22 cellular contexts compared by ENCODE assay signal in genomic region chr4:113572620-113573019, GRCh38.
DNase-seq lines count a peak whose midpoint lies in the region; ATAC-seq, FAIRE-seq and TF ChIP-seq lines count a peak whose summit lies in the region.
"Had no signal": no experiment of that assay in that cellular context is flagged by ENCODE, and none has a peak within 500 bp of the region (broad histone marks: within the 10 kb centered on the region; RNA-seq: fewer than 3 reads in every experiment).

No MANE protein-coding gene starts in this region.

- peaks cover 0 to 7% (median 6%) of the 10 kb centered on the region in 7 donors for H3K9me3 Mint-ChIP-seq in CD4-positive, CD25-positive, alpha-beta regulatory T cell
- H3K9me3 Mint-ChIP-seq in T-helper 2 cell treated with Interferon-gamma antibody and Interleukin-4, amounts not matched to agents 5 μg/mL and 100 μg/mL, for 36 hours: peaks cover 11% of the 10 kb centered on the region

- ATAC-seq in CD4-positive, CD25-positive, alpha-beta regulatory T cell (ENCODE audit: low read depth in 2 of 2): no peak
- no peak for ATAC-seq in GM21786 (IDR thresholded peaks at IDR 0.05; ENCODE audit: unreplicated experiment)
- no peak for ATAC-seq in GM18502 (IDR thresholded peaks at IDR 0.05; ENCODE audit: poor library complexity, unreplicated experiment)
- ATAC-seq in upper lobe of right lung: no peak
- ATAC-seq: A549, PC-3 had no signal

- H3K79me2 ChIP-seq in keratinocyte (ENCODE audit: control insufficient read depth, insufficient read depth, low read length): no peaks in the 10 kb centered on the region

- H3K27ac Mint-ChIP-seq in CD4-positive, CD25-positive, alpha-beta regulatory T cell: peak overlapping the region in 2 of 3 donors; percentile 20 to 72
- H3K27ac Mint-ChIP-seq in T-helper 2 cell treated with Interferon-gamma antibody and Interleukin-4, amounts not matched to agents 5 μg/mL and 100 μg/mL, for 36 hours: peak overlapping the region; percentile 13

- H3K4me3 ChIP-seq in CD4-positive, CD25-positive, alpha-beta regulatory T cell (ENCODE audit: low read depth, low read length): no peak overlapping the region
- H3K4me3 ChIP-seq in HEK293 (ENCODE audit: low read depth, low read length) (no peak overlapping the region), keratinocyte (ENCODE audit: control insufficient read depth in 2 of 3, extremely low read depth in 1 of 3, insufficient read depth in 2 of 3, low read depth in 1 of 3, low read length in 3 of 3) (no peak overlapping the region), upper lobe of right lung (no peak overlapping the region)
- H3K4me3 ChIP-seq: A549, SK-N-MC had no signal

- intact Hi-C loops in upper lobe of right lung (cut with DNase I): no loop called here

- H3K4me3 Mint-ChIP-seq in CD4-positive, CD25-positive, alpha-beta regulatory T cell: no peak overlapping the region
- no peak overlapping the region for H3K4me3 Mint-ChIP-seq in T-helper 2 cell treated with Interferon-gamma antibody and Interleukin-4, amounts not matched to agents 5 μg/mL and 100 μg/mL, for 36 hours

- H3K9me3 ChIP-seq in CD4-positive, CD25-positive, alpha-beta regulatory T cell (ENCODE audit: control insufficient read depth in 2 of 2, low read length in 2 of 2): no peaks in the 10 kb centered on the region
- H3K9me3 ChIP-seq in HEK293 (ENCODE audit: control insufficient read depth, insufficient read depth, low read depth, low read length) (no peaks in the 10 kb centered on the region), keratinocyte (ENCODE audit: control insufficient read depth, low read depth, low read length) (no peaks in the 10 kb centered on the region), upper lobe of right lung (no peaks in the 10 kb centered on the region)
- H3K9me3 ChIP-seq: A549, BE2C had no signal

- dilution Hi-C loops in keratinocyte (cut with MboI; ENCODE audit: extremely low pct_ligation_motif_present, low sequenced_read_pairs): no loop called here

- H3K27me3 Mint-ChIP-seq in CD4-positive, CD25-positive, alpha-beta regulatory T cell: no peaks in the 10 kb centered on the region
- H3K27me3 Mint-ChIP-seq in T-helper 2 cell treated with Interferon-gamma antibody and Interleukin-4, amounts not matched to agents 5 μg/mL and 100 μg/mL, for 36 hours (ENCODE audit: low read depth): no peaks in the 10 kb centered on the region

- H3K36me3 ChIP-seq in CD4-positive, CD25-positive, alpha-beta regulatory T cell (ENCODE audit: control insufficient read depth, insufficient read depth, low read length): no peaks in the 10 kb centered on the region
- H3K36me3 ChIP-seq in HEK293 (ENCODE audit: control insufficient read depth in 2 of 2, insufficient read depth in 1 of 2, low read length in 2 of 2) (no peaks in the 10 kb centered on the region), keratinocyte (ENCODE audit: control insufficient read depth in 2 of 2, extremely low read depth in 1 of 2, insufficient read depth in 2 of 2, low read length in 2 of 2) (no peaks in the 10 kb centered on the region), upper lobe of right lung (no peaks in the 10 kb centered on the region)
- H3K36me3 ChIP-seq: BE2C had no signal

- no peak for TF ChIP-seq CTCF in HEK293 (tag by site-specific recombination; IDR thresholded peaks at IDR 0.05)
- TF ChIP-seq CTCF in keratinocyte (optimal IDR thresholded peaks at IDR 0.05 in 1 of 3, IDR thresholded peaks at IDR 0.05 in 1 of 3, conservative IDR thresholded peaks at IDR 0.05 in 1 of 3; ENCODE audit: extremely low read depth in 1 of 3, insufficient read depth in 2 of 3, low read length in 3 of 3): no peak
- no peak for TF ChIP-seq CTCF in upper lobe of right lung (IDR thresholded peaks at IDR 0.05)

- no peaks in the 10 kb centered on the region for H4K20me1 ChIP-seq in keratinocyte (ENCODE audit: control insufficient read depth, extremely low read depth, insufficient read depth, low read length)

- no peak overlapping the region for H3K27ac ChIP-seq in CD4-positive, CD25-positive, alpha-beta regulatory T cell (ENCODE audit: insufficient read depth, low read length, poor library complexity, severe bottlenecking)
- H3K27ac ChIP-seq in HEK293 (ENCODE audit: extremely low read depth, low read depth, low read length) (no peak overlapping the region), keratinocyte (ENCODE audit: control insufficient read depth, insufficient read depth, low read length) (no peak overlapping the region), upper lobe of right lung (no peak overlapping the region)
- H3K27ac ChIP-seq: A549, SK-N-MC had no signal

- H3K36me3 Mint-ChIP-seq in CD4-positive, CD25-positive, alpha-beta regulatory T cell: peaks cover 20% of the 10 kb centered on the region
- H3K36me3 Mint-ChIP-seq in T-helper 2 cell treated with Interferon-gamma antibody and Interleukin-4, amounts not matched to agents 5 μg/mL and 100 μg/mL, for 36 hours (ENCODE audit: low read depth): peaks cover 16% of the 10 kb centered on the region

- no peaks in the 10 kb centered on the region for H3K9me1 ChIP-seq in keratinocyte (ENCODE audit: control insufficient read depth, extremely low read depth, insufficient read depth, low read length)

- peaks cover 22% of the 10 kb centered on the region for H3K4me1 ChIP-seq in CD4-positive, CD25-positive, alpha-beta regulatory T cell (ENCODE audit: control insufficient read depth, insufficient read depth, low read length, poor library complexity, severe bottlenecking)
- H3K4me1 ChIP-seq in HEK293 (ENCODE audit: control insufficient read depth, insufficient read depth, low read length) (peaks cover 10% of the 10 kb centered on the region), keratinocyte (ENCODE audit: control insufficient read depth, extremely low read depth, insufficient read depth, low read length) (peaks cover 3% of the 10 kb centered on the region), upper lobe of right lung (peaks cover 15% of the 10 kb centered on the region)
- H3K4me1 ChIP-seq: BE2C had no signal

- CTCF ChIA-PET in HEK293 (lab: Yijun Ruan, JAX): interaction anchor here (0.6 to 1.4 kb wide), 3 partner anchors 11 to 69 kb away, joined by 3 to 4 read pairs (median 4); no protein-coding TSS in a partner anchor

- FAIRE-seq in keratinocyte (lab: Jason Lieb, UNC): peak; percentile 13
- FAIRE-seq: A549 had no signal

- H3K27me3 ChIP-seq in CD4-positive, CD25-positive, alpha-beta regulatory T cell (ENCODE audit: control insufficient read depth, insufficient read depth, low read length): no peaks in the 10 kb centered on the region
- H3K27me3 ChIP-seq in keratinocyte (ENCODE audit: control insufficient read depth, extremely low read depth, insufficient read depth, low read length) (no peaks in the 10 kb centered on the region), upper lobe of right lung (no peaks in the 10 kb centered on the region)
- H3K27me3 ChIP-seq: BE2C had no signal

- H3K4me2 ChIP-seq in keratinocyte (ENCODE audit: control insufficient read depth, extremely low read depth, insufficient read depth, low read depth, low read length): no peak overlapping the region
- H3K4me2 ChIP-seq: A549 had no signal

- peaks cover 49 to 72% (median 59%) of the 10 kb centered on the region in 4 donors for H3K4me1 Mint-ChIP-seq in CD4-positive, CD25-positive, alpha-beta regulatory T cell
- H3K4me1 Mint-ChIP-seq in T-helper 2 cell treated with Interferon-gamma antibody and Interleukin-4, amounts not matched to agents 5 μg/mL and 100 μg/mL, for 36 hours (ENCODE audit: low read depth): peaks cover 36% of the 10 kb centered on the region

- H2AFZ ChIP-seq in keratinocyte (ENCODE audit: control insufficient read depth, low read length): no peak overlapping the region

- DNase-seq in CD4-positive, CD25-positive, alpha-beta regulatory T cell: no peak
- no peak for DNase-seq in T-helper 2 cell treated with Interferon-gamma antibody and Interleukin-4, amounts not matched to agents 5 μg/mL and 100 μg/mL, for 36 hours (ENCODE audit: low spot score)
- DNase-seq in keratinocyte (ENCODE audit: low read depth, low spot score) (no peak), upper lobe of right lung (no peak)
- DNase-seq: BE2C, GOT3, HCEC 1CT, Kasumi-1, NCI-H1417, NCI-H1694 treated with DMSO at 0.1 percent for 48 hours, NCI-H2081 treated with DMSO at 0.1 percent for 48 hours, NCI-H2171 treated with DMSO at 0.1 percent for 48 hours, NCI-H524 treated with DMSO at 0.1 percent for 48 hours, NCI-H82, PC-3, RPMI8226, SHP77 had no signal

- no peak overlapping the region for H3K9ac ChIP-seq in keratinocyte (ENCODE audit: control insufficient read depth, extremely low read depth, insufficient read depth, low read length)

- POLR2A ChIA-PET in HEK293 (lab: Yijun Ruan, JAX): no interaction called here

TF ChIP-seq in HEK293, 187 proteins besides CTCF, POLR2A, EP300 and RAD21:
- peak; percentile 78 for TF ChIP-seq ZNF146 (tag by site-specific recombination; IDR thresholded peaks at IDR 0.05)
- no peak for TF ChIP-seq ZSCAN30 (tag by site-specific recombination; IDR thresholded peaks at IDR 0.05)
- no peak for TF ChIP-seq ZNF776 (tag by site-specific recombination; IDR thresholded peaks at IDR 0.05; ENCODE audit: borderline replicate concordance)
- no peak for TF ChIP-seq GFI1B (tag by site-specific recombination; IDR thresholded peaks at IDR 0.05)
- TF ChIP-seq OVOL3 (tag by site-specific recombination; IDR thresholded peaks at IDR 0.05): no peak
